In genomic region chr1:154321609-154321934, GRCh38 we compare ENCODE assay signal across 2 cellular contexts.
TF ChIP-seq lines count a peak whose summit lies in the region.

No MANE protein-coding gene starts in this region.

TF ChIP-seq in HEK293, 187 proteins besides CTCF, POLR2A, EP300 and RAD21:
- peak; percentile 81 for TF ChIP-seq PRDM1 (tag by site-specific recombination; IDR thresholded peaks at IDR 0.05)

TF ChIP-seq in K562, 482 proteins besides CTCF, POLR2A, EP300 and RAD21:
- TF ChIP-seq KDM1A (IDR thresholded peaks at IDR 0.05) (0 out of 4 replicates have a peak, but pooled peaks of 1 of the 2 experiments have one; percentile 2), ZNF512 (tag; IDR thresholded peaks at IDR 0.05) (peak; percentile 98)
